In the genomic region with DNA sequence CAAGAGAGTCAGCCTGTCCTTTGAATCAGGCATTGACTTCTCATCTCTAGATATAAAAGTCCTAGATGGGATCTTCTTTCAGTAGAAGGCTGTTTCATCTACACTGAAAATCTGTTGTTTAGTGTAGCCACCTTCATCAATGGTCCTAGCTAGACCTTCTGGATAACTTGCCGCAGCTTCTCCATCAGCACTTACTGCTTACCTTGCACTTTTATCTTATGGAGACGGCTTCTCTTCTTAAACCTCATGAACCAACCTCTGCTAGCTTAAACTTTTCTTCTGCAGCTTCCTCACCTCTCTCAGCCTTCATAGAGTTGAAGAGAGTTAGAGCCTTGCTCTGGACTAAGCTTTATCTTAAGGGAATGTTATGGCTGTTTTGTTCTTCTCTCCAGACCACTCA, we compare ENCODE assay signal across 1 cellular context.
TF ChIP-seq lines count a peak whose summit lies in the region.

No MANE protein-coding gene starts in this region.

TF ChIP-seq in HepG2, 621 proteins besides CTCF, POLR2A, EP300 and RAD21:
- no peak for TF ChIP-seq ZNF20 (CRISPR knock-in tag; IDR thresholded peaks at IDR 0.05)
- no peak for TF ChIP-seq ZNF337 (CRISPR knock-in tag; IDR thresholded peaks at IDR 0.05; ENCODE audit: borderline replicate concordance, low read depth)
- TF ChIP-seq ZNF709 (CRISPR knock-in tag; IDR thresholded peaks at IDR 0.05) = no peak
- no peak for TF ChIP-seq ZNF569 (CRISPR knock-in tag; IDR thresholded peaks at IDR 0.05; ENCODE audit: borderline replicate concordance)
- TF ChIP-seq, protein P1, sequence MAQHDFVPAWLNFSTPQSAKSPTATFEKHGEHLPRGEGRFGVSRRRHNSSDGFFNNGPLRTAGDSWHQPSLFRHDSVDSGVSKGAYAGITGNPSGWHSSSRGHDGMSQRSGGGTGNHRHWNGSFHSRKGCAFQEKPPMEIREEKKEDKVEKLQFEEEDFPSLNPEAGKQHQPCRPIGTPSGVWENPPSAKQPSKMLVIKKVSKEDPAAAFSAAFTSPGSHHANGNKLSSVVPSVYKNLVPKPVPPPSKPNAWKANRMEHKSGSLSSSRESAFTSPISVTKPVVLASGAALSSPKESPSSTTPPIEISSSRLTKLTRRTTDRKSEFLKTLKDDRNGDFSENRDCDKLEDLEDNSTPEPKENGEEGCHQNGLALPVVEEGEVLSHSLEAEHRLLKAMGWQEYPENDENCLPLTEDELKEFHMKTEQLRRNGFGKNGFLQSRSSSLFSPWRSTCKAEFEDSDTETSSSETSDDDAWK (CRISPR knock-in tag; IDR thresholded peaks at IDR 0.05) = no peak
- no peak for TF ChIP-seq YY1 (IDR thresholded peaks at IDR 0.05; ENCODE audit: insufficient read depth, insufficient replicate concordance, low read depth, low read length)
- no peak for TF ChIP-seq ZNF598 (CRISPR knock-in tag; IDR thresholded peaks at IDR 0.05; ENCODE audit: borderline replicate concordance)
- no peak for TF ChIP-seq NCOA1 (CRISPR knock-in tag; IDR thresholded peaks at IDR 0.05)
- TF ChIP-seq MAFF (IDR thresholded peaks at IDR 0.05; ENCODE audit: low read depth, low read length) = peak; percentile 94
- TF ChIP-seq NCOA5 (CRISPR knock-in tag; IDR thresholded peaks at IDR 0.05) = no peak
- no peak for TF ChIP-seq ZKSCAN5 (CRISPR knock-in tag; IDR thresholded peaks at IDR 0.05)
- peak; percentile 94 for TF ChIP-seq MAFK (conservative IDR thresholded peaks at IDR 0.05 in 1 of 2, IDR thresholded peaks at IDR 0.05 in 1 of 2; ENCODE audit: low read length in 2 of 2)
- TF ChIP-seq ZNF280B (CRISPR knock-in tag; IDR thresholded peaks at IDR 0.05; ENCODE audit: borderline replicate concordance) = no peak
- no peak for TF ChIP-seq XRCC5 (optimal IDR thresholded peaks at IDR 0.05; ENCODE audit: low read length)
- TF ChIP-seq ATAD3A (CRISPR knock-in tag; IDR thresholded peaks at IDR 0.05) = no peak
- no peak for TF ChIP-seq ZNF549 (CRISPR knock-in tag; IDR thresholded peaks at IDR 0.05)
